2 cellular contexts compared by ENCODE assay signal in genomic region chr1:57520743-57521142, GRCh38.
TF ChIP-seq lines count a peak whose summit lies in the region.

No MANE protein-coding gene starts in this region.

TF ChIP-seq in GM23338, 12 proteins besides CTCF, POLR2A, EP300 and RAD21:
- TF ChIP-seq ZNF462 (CRISPR knock-in tag; IDR thresholded peaks at IDR 0.05): no peak
- TF ChIP-seq EZH2 (IDR thresholded peaks at IDR 0.05; ENCODE audit: low read depth, unreplicated experiment): no peak
- TF ChIP-seq STAT1 (IDR thresholded peaks at IDR 0.05; ENCODE audit: unreplicated experiment): no peak
- no peak for TF ChIP-seq NANOG (IDR thresholded peaks at IDR 0.05; ENCODE audit: borderline replicate concordance)

TF ChIP-seq in WTC11, 78 proteins besides CTCF, POLR2A, EP300 and RAD21 (continued from another document):
- no peak for TF ChIP-seq HMGXB4 (CRISPR knock-in tag; IDR thresholded peaks at IDR 0.05)
- no peak for TF ChIP-seq ATF3 (CRISPR knock-in tag; conservative IDR thresholded peaks at IDR 0.05)
- TF ChIP-seq GTF2I (CRISPR knock-in tag; conservative IDR thresholded peaks at IDR 0.05): no peak
- TF ChIP-seq PRRX2 (CRISPR knock-in tag; IDR thresholded peaks at IDR 0.05): no peak
- no peak for TF ChIP-seq MLX (CRISPR knock-in tag; IDR thresholded peaks at IDR 0.05)
- TF ChIP-seq ZNF219 (CRISPR knock-in tag; IDR thresholded peaks at IDR 0.05; ENCODE audit: borderline replicate concordance): no peak
- TF ChIP-seq IRF2 (CRISPR knock-in tag; IDR thresholded peaks at IDR 0.05; ENCODE audit: borderline replicate concordance, low read depth): no peak
- no peak for TF ChIP-seq TP53 (CRISPR knock-in tag; IDR thresholded peaks at IDR 0.05)
- no peak for TF ChIP-seq CDX4 (CRISPR knock-in tag; IDR thresholded peaks at IDR 0.05; ENCODE audit: borderline replicate concordance)
- no peak for TF ChIP-seq ZMAT4 (CRISPR knock-in tag; IDR thresholded peaks at IDR 0.05)
- no peak for TF ChIP-seq SP1 (CRISPR knock-in tag; conservative IDR thresholded peaks at IDR 0.05)
- TF ChIP-seq ATF6 (CRISPR knock-in tag; IDR thresholded peaks at IDR 0.05): no peak
- TF ChIP-seq KAT7 (CRISPR knock-in tag; IDR thresholded peaks at IDR 0.05; ENCODE audit: borderline replicate concordance): no peak
- TF ChIP-seq ZNF263 (CRISPR knock-in tag; IDR thresholded peaks at IDR 0.05; ENCODE audit: low read depth): no peak
- no peak for TF ChIP-seq ATF2 (CRISPR knock-in tag; IDR thresholded peaks at IDR 0.05; ENCODE audit: borderline replicate concordance, low read depth)
- TF ChIP-seq PRDM15 (CRISPR knock-in tag; IDR thresholded peaks at IDR 0.05): no peak
- no peak for TF ChIP-seq E2F5 (CRISPR knock-in tag; IDR thresholded peaks at IDR 0.05)
